In the genomic region with DNA sequence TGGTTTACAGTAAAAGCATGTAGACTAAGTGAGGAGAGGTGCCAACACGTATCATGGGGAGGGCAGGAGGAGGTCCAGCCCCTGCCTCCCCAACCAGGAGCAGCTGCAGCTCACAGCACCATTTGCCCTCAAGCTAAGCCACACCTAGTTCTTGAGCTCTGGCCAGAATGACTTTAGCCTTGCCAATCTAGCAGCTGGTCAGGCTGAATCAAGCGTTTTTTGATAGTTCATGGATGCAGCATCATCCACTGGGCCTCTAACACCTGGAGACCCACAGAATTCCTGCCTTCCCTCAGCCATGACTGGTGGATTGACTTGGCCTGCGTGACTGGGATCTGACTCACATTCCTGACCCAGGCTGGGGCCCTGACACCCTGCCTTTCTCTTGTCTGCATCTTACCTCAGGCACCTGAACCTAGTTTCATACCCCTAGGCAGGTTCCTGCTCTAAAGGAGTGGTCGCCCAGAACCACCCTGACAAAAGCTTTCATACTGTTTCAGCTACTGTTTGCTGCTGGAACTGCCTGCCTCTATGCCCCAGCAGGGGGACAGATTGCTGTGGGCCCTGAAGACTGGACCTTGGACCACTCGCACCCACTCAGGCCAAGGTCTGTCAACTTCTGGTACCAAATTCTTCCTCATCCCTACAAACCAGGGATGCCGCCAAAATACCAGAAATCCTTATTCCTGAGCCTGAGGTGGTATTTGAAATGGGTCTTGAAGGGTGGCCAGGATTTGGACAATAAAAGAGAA, we compare ENCODE assay signal across 2 cellular contexts.
TF ChIP-seq lines count a peak whose summit lies in the region.

No MANE protein-coding gene starts in this region.

TF ChIP-seq in GM23338, 12 proteins besides CTCF, POLR2A, EP300 and RAD21 (continued from another document):
- TF ChIP-seq JUNB (IDR thresholded peaks at IDR 0.05; ENCODE audit: unreplicated experiment) (no peak), STAT1 (IDR thresholded peaks at IDR 0.05; ENCODE audit: unreplicated experiment) (no peak), POLR2AphosphoS5 (IDR thresholded peaks at IDR 0.05; ENCODE audit: low read depth) (no peak), EZH2phosphoT487 (IDR thresholded peaks at IDR 0.05; ENCODE audit: unreplicated experiment) (no peak)
- TF ChIP-seq, protein P1, sequence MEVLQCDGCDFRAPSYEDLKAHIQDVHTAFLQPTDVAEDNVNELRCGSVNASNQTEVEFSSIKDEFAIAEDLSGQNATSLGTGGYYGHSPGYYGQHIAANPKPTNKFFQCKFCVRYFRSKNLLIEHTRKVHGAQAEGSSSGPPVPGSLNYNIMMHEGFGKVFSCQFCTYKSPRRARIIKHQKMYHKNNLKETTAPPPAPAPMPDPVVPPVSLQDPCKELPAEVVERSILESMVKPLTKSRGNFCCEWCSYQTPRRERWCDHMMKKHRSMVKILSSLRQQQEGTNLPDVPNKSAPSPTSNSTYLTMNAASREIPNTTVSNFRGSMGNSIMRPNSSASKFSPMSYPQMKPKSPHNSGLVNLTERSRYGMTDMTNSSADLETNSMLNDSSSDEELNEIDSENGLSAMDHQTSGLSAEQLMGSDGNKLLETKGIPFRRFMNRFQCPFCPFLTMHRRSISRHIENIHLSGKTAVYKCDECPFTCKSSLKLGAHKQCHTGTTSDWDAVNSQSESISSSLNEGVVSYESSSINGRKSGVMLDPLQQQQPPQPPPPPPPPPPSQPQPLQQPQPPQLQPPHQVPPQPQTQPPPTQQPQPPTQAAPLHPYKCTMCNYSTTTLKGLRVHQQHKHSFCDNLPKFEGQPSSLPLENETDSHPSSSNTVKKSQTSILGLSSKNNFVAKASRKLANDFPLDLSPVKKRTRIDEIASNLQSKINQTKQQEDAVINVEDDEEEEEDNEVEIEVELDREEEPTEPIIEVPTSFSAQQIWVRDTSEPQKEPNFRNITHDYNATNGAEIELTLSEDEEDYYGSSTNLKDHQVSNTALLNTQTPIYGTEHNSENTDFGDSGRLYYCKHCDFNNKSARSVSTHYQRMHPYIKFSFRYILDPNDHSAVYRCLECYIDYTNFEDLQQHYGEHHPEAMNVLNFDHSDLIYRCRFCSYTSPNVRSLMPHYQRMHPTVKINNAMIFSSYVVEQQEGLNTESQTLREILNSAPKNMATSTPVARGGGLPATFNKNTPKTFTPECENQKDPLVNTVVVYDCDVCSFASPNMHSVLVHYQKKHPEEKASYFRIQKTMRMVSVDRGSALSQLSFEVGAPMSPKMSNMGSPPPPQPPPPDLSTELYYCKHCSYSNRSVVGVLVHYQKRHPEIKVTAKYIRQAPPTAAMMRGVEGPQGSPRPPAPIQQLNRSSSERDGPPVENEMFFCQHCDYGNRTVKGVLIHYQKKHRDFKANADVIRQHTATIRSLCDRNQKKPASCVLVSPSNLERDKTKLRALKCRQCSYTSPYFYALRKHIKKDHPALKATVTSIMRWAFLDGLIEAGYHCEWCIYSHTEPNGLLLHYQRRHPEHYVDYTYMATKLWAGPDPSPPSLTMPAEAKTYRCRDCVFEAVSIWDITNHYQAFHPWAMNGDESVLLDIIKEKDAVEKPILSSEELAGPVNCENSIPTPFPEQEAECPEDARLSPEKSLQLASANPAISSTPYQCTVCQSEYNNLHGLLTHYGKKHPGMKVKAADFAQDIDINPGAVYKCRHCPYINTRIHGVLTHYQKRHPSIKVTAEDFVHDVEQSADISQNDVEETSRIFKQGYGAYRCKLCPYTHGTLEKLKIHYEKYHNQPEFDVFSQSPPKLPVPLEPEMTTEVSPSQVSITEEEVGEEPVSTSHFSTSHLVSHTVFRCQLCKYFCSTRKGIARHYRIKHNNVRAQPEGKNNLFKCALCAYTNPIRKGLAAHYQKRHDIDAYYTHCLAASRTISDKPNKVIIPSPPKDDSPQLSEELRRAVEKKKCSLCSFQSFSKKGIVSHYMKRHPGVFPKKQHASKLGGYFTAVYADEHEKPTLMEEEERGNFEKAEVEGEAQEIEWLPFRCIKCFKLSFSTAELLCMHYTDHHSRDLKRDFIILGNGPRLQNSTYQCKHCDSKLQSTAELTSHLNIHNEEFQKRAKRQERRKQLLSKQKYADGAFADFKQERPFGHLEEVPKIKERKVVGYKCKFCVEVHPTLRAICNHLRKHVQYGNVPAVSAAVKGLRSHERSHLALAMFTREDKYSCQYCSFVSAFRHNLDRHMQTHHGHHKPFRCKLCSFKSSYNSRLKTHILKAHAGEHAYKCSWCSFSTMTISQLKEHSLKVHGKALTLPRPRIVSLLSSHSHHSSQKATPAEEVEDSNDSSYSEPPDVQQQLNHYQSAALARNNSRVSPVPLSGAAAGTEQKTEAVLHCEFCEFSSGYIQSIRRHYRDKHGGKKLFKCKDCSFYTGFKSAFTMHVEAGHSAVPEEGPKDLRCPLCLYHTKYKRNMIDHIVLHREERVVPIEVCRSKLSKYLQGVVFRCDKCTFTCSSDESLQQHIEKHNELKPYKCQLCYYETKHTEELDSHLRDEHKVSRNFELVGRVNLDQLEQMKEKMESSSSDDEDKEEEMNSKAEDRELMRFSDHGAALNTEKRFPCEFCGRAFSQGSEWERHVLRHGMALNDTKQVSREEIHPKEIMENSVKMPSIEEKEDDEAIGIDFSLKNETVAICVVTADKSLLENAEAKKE (CRISPR knock-in tag; IDR thresholded peaks at IDR 0.05) = no peak
- TF ChIP-seq, protein P2, sequence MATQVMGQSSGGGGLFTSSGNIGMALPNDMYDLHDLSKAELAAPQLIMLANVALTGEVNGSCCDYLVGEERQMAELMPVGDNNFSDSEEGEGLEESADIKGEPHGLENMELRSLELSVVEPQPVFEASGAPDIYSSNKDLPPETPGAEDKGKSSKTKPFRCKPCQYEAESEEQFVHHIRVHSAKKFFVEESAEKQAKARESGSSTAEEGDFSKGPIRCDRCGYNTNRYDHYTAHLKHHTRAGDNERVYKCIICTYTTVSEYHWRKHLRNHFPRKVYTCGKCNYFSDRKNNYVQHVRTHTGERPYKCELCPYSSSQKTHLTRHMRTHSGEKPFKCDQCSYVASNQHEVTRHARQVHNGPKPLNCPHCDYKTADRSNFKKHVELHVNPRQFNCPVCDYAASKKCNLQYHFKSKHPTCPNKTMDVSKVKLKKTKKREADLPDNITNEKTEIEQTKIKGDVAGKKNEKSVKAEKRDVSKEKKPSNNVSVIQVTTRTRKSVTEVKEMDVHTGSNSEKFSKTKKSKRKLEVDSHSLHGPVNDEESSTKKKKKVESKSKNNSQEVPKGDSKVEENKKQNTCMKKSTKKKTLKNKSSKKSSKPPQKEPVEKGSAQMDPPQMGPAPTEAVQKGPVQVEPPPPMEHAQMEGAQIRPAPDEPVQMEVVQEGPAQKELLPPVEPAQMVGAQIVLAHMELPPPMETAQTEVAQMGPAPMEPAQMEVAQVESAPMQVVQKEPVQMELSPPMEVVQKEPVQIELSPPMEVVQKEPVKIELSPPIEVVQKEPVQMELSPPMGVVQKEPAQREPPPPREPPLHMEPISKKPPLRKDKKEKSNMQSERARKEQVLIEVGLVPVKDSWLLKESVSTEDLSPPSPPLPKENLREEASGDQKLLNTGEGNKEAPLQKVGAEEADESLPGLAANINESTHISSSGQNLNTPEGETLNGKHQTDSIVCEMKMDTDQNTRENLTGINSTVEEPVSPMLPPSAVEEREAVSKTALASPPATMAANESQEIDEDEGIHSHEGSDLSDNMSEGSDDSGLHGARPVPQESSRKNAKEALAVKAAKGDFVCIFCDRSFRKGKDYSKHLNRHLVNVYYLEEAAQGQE (IDR thresholded peaks at IDR 0.05; ENCODE audit: unreplicated experiment) = no peak

TF ChIP-seq in H1, 55 proteins besides CTCF, POLR2A, EP300 and RAD21:
- TF ChIP-seq EZH2 (IDR thresholded peaks at IDR 0.05; ENCODE audit: low read depth, low read length, severe bottlenecking) (no peak), CBX8 (IDR thresholded peaks at IDR 0.05; ENCODE audit: borderline replicate concordance, low read depth, low read length) (no peak), CBX5 (IDR thresholded peaks at IDR 0.05; ENCODE audit: low read depth, low read length) (no peak), EGR1 (IDR thresholded peaks at IDR 0.05; ENCODE audit: borderline replicate concordance, low read depth, low read length) (no peak), GABPA (IDR thresholded peaks at IDR 0.05; ENCODE audit: borderline replicate concordance, insufficient read depth, low read length) (no peak), TCF12 (IDR thresholded peaks at IDR 0.05; ENCODE audit: low read depth, low read length) (no peak), NANOG (IDR thresholded peaks at IDR 0.05; ENCODE audit: insufficient read depth, low read depth, low read length, poor library complexity, severe bottlenecking) (no peak), JUND (IDR thresholded peaks at IDR 0.05; ENCODE audit: low read length) (no peak), KDM5A (IDR thresholded peaks at IDR 0.05; ENCODE audit: low read length) (no peak), SP2 (IDR thresholded peaks at IDR 0.05; ENCODE audit: low read length) (no peak), CEBPB (IDR thresholded peaks at IDR 0.05; ENCODE audit: low read depth, low read length) (no peak), RBBP5 (IDR thresholded peaks at IDR 0.05; ENCODE audit: borderline replicate concordance, low read depth, low read length) (no peak), CHD1 (IDR thresholded peaks at IDR 0.05; ENCODE audit: low read depth, low read length) (no peak), BRCA1 (IDR thresholded peaks at IDR 0.05; ENCODE audit: low read depth, low read length) (no peak), SIX5 (IDR thresholded peaks at IDR 0.05; ENCODE audit: low read depth, low read length) (no peak), SP1 (IDR thresholded peaks at IDR 0.05; ENCODE audit: low read depth, low read length) (no peak), CREB1 (IDR thresholded peaks at IDR 0.05) (no peak), SIRT6 (IDR thresholded peaks at IDR 0.05; ENCODE audit: low read length) (no peak)
- TF ChIP-seq, protein P3, sequence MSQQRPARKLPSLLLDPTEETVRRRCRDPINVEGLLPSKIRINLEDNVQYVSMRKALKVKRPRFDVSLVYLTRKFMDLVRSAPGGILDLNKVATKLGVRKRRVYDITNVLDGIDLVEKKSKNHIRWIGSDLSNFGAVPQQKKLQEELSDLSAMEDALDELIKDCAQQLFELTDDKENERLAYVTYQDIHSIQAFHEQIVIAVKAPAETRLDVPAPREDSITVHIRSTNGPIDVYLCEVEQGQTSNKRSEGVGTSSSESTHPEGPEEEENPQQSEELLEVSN (IDR thresholded peaks at IDR 0.05) = no peak
- TF ChIP-seq, protein P4, sequence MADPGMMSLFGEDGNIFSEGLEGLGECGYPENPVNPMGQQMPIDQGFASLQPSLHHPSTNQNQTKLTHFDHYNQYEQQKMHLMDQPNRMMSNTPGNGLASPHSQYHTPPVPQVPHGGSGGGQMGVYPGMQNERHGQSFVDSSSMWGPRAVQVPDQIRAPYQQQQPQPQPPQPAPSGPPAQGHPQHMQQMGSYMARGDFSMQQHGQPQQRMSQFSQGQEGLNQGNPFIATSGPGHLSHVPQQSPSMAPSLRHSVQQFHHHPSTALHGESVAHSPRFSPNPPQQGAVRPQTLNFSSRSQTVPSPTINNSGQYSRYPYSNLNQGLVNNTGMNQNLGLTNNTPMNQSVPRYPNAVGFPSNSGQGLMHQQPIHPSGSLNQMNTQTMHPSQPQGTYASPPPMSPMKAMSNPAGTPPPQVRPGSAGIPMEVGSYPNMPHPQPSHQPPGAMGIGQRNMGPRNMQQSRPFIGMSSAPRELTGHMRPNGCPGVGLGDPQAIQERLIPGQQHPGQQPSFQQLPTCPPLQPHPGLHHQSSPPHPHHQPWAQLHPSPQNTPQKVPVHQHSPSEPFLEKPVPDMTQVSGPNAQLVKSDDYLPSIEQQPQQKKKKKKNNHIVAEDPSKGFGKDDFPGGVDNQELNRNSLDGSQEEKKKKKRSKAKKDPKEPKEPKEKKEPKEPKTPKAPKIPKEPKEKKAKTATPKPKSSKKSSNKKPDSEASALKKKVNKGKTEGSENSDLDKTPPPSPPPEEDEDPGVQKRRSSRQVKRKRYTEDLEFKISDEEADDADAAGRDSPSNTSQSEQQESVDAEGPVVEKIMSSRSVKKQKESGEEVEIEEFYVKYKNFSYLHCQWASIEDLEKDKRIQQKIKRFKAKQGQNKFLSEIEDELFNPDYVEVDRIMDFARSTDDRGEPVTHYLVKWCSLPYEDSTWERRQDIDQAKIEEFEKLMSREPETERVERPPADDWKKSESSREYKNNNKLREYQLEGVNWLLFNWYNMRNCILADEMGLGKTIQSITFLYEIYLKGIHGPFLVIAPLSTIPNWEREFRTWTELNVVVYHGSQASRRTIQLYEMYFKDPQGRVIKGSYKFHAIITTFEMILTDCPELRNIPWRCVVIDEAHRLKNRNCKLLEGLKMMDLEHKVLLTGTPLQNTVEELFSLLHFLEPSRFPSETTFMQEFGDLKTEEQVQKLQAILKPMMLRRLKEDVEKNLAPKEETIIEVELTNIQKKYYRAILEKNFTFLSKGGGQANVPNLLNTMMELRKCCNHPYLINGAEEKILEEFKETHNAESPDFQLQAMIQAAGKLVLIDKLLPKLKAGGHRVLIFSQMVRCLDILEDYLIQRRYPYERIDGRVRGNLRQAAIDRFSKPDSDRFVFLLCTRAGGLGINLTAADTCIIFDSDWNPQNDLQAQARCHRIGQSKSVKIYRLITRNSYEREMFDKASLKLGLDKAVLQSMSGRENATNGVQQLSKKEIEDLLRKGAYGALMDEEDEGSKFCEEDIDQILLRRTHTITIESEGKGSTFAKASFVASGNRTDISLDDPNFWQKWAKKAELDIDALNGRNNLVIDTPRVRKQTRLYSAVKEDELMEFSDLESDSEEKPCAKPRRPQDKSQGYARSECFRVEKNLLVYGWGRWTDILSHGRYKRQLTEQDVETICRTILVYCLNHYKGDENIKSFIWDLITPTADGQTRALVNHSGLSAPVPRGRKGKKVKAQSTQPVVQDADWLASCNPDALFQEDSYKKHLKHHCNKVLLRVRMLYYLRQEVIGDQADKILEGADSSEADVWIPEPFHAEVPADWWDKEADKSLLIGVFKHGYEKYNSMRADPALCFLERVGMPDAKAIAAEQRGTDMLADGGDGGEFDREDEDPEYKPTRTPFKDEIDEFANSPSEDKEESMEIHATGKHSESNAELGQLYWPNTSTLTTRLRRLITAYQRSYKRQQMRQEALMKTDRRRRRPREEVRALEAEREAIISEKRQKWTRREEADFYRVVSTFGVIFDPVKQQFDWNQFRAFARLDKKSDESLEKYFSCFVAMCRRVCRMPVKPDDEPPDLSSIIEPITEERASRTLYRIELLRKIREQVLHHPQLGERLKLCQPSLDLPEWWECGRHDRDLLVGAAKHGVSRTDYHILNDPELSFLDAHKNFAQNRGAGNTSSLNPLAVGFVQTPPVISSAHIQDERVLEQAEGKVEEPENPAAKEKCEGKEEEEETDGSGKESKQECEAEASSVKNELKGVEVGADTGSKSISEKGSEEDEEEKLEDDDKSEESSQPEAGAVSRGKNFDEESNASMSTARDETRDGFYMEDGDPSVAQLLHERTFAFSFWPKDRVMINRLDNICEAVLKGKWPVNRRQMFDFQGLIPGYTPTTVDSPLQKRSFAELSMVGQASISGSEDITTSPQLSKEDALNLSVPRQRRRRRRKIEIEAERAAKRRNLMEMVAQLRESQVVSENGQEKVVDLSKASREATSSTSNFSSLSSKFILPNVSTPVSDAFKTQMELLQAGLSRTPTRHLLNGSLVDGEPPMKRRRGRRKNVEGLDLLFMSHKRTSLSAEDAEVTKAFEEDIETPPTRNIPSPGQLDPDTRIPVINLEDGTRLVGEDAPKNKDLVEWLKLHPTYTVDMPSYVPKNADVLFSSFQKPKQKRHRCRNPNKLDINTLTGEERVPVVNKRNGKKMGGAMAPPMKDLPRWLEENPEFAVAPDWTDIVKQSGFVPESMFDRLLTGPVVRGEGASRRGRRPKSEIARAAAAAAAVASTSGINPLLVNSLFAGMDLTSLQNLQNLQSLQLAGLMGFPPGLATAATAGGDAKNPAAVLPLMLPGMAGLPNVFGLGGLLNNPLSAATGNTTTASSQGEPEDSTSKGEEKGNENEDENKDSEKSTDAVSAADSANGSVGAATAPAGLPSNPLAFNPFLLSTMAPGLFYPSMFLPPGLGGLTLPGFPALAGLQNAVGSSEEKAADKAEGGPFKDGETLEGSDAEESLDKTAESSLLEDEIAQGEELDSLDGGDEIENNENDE (IDR thresholded peaks at IDR 0.05; ENCODE audit: insufficient replicate concordance, low read length) = no peak
